Comparison of ENCODE assay signal across 15 cellular contexts in the genomic region with DNA sequence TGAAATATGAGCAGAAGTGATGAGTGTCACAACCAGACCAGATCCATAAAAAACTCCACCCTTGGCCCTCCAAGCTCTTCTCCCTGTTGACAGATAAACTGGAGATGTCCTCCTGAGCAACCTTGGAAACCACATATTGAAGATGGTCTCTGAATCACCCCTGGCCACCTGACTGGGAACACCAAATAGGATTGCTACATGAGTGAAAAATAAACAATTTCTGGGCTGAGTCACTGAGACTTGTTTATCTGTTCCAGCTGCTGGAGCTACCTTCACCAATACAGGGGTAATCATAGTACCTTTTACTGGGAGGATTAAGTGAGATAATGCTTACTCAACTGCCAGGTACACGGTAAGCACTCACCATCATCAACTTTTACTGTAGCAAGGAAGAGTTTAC. TPM values are rescaled to one million over a fixed set of nuclear protein-coding genes. Genes with fewer than 3 reads are reported as not detected.
A peak's percentile ranks its signal among the peaks of the same experiment; 100 is the strongest.
DNase-seq lines count a peak whose midpoint lies in the region; ATAC-seq and TF ChIP-seq lines count a peak whose summit lies in the region.
"Had no signal": no experiment of that assay in that cellular context is flagged by ENCODE, and none has a peak within 500 bp of the region (broad histone marks: within the 10 kb centered on the region; RNA-seq: fewer than 3 reads in every experiment).

No MANE protein-coding gene starts in this region.

- H3K27me3 Mint-ChIP-seq in activated CD4-positive, alpha-beta T cell treated with anti-CD3 and anti-CD28 coated beads for 36 hours = peaks cover 3% of the 10 kb centered on the region

- H3K4me2 ChIP-seq in trophoblast cell (ENCODE audit: low read length) = no peak overlapping the region

- no peaks in the 10 kb centered on the region for H3K79me2 ChIP-seq in trophoblast cell (ENCODE audit: control insufficient read depth, insufficient read depth, low read length, poor library complexity)

- H3K27ac Mint-ChIP-seq in activated CD4-positive, alpha-beta T cell treated with anti-CD3 and anti-CD28 coated beads for 36 hours = no peak overlapping the region
- H3K27ac Mint-ChIP-seq: activated CD4-positive, alpha-beta T cell treated with anti-CD3 and anti-CD28 coated beads, Interleukin-2, amount 10 ng/mL, durations not matched to agents 7 days and 5 days; activated naive CD4-positive, alpha-beta T cell treated with anti-CD3 and anti-CD28 coated beads, Interleukin-2, amount 50 U/mL, for 72 hours; CD4-positive, CD25-positive, alpha-beta regulatory T cell had no signal

- no peak overlapping the region for H3K4me3 ChIP-seq in AG10803 (ENCODE audit: low read length)
- no peak overlapping the region for H3K4me3 ChIP-seq in esophagus muscularis mucosa
- H3K4me3 ChIP-seq in trophoblast cell (ENCODE audit: low read depth, low read length) = no peak overlapping the region

- peak overlapping the region; percentile 44 for H3K14ac ChIP-seq in trophoblast cell (ENCODE audit: low read length)

- intact Hi-C loops in esophagus muscularis mucosa (cut with DNase I) = loop anchor here (5.0 kb wide), 1 partner anchor 90 kb away; a partner anchor contains a TSS
- intact Hi-C loops in activated CD4-positive, alpha-beta T cell treated with anti-CD3 and anti-CD28 coated beads for 36 hours (cut with DNase I, micrococcal nuclease) = no loop called here

- H2BK5ac ChIP-seq in trophoblast cell (ENCODE audit: low read depth, low read length, poor library complexity) = peak overlapping the region; percentile 73

- no peak overlapping the region for H3K4me3 Mint-ChIP-seq in activated CD4-positive, alpha-beta T cell treated with anti-CD3 and anti-CD28 coated beads for 36 hours
- H3K4me3 Mint-ChIP-seq: activated CD4-positive, alpha-beta T cell treated with anti-CD3 and anti-CD28 coated beads, Interleukin-2, amount 10 ng/mL, durations not matched to agents 7 days and 5 days; CD4-positive, CD25-positive, alpha-beta regulatory T cell; nephron had no signal

- CTCF ChIA-PET in activated CD4-positive, alpha-beta T cell treated with anti-CD3 and anti-CD28 coated beads for 36 hours (lab: Charles Lee) = no interaction called here

- H3K18ac ChIP-seq in trophoblast cell (ENCODE audit: low read length) = no peak overlapping the region

- no peak overlapping the region for H3K9ac ChIP-seq in trophoblast cell (ENCODE audit: low read length)

- no peak overlapping the region for H2AFZ ChIP-seq in trophoblast cell (ENCODE audit: insufficient read depth, low read length, poor library complexity)

- H4K8ac ChIP-seq in trophoblast cell (ENCODE audit: low read depth, low read length) = peak overlapping the region; percentile 28

- no peak for TF ChIP-seq CTCF in AG10803 (conservative IDR thresholded peaks at IDR 0.05; ENCODE audit: low read length)
- TF ChIP-seq CTCF in esophagus muscularis mucosa (IDR thresholded peaks at IDR 0.05) = no peak

- H3K23ac ChIP-seq in trophoblast cell (ENCODE audit: low read length) = no peak overlapping the region

- H3K27me3 ChIP-seq in esophagus muscularis mucosa = no peaks in the 10 kb centered on the region
- H3K27me3 ChIP-seq in trophoblast cell (ENCODE audit: insufficient read depth, low read length) = no peaks in the 10 kb centered on the region

- no peak for TF ChIP-seq POLR2A in esophagus muscularis mucosa (IDR thresholded peaks at IDR 0.05; ENCODE audit: low read depth)

- no peaks in the 10 kb centered on the region for H3K9me3 Mint-ChIP-seq in activated CD4-positive, alpha-beta T cell treated with anti-CD3 and anti-CD28 coated beads for 36 hours (ENCODE audit: low read depth)
- H3K9me3 Mint-ChIP-seq: activated CD4-positive, alpha-beta T cell treated with anti-CD3 and anti-CD28 coated beads, Interleukin-2, amount 10 ng/mL, durations not matched to agents 7 days and 5 days; activated naive CD4-positive, alpha-beta T cell treated with anti-CD3 and anti-CD28 coated beads, Interleukin-2, amount 50 U/mL, for 72 hours; CD4-positive, CD25-positive, alpha-beta regulatory T cell; nephron had no signal

- peaks cover 0 to 66% (median 57%) of the 10 kb centered on the region in 4 donors for H3K4me1 ChIP-seq in esophagus muscularis mucosa
- H3K4me1 ChIP-seq in trophoblast cell (ENCODE audit: control insufficient read depth in 1 of 2, insufficient read depth in 2 of 2, low read length in 2 of 2) = peaks cover 10% of the 10 kb centered on the region in 2 experiments

- H4K91ac ChIP-seq in trophoblast cell (ENCODE audit: low read depth, low read length) = peak overlapping the region; percentile 55

- peak overlapping the region; percentile 60 for H2BK120ac ChIP-seq in trophoblast cell (ENCODE audit: insufficient read depth, low read length, poor library complexity)

- H3K4me1 Mint-ChIP-seq in activated CD4-positive, alpha-beta T cell treated with anti-CD3 and anti-CD28 coated beads for 36 hours = no peaks in the 10 kb centered on the region
- H3K4me1 Mint-ChIP-seq: activated CD4-positive, alpha-beta T cell treated with anti-CD3 and anti-CD28 coated beads, Interleukin-2, amount 10 ng/mL, durations not matched to agents 7 days and 5 days; CD4-positive, CD25-positive, alpha-beta regulatory T cell had no signal

- ATAC-seq in activated CD4-positive, alpha-beta T cell treated with anti-CD3 and anti-CD28 coated beads for 36 hours = no peak
- ATAC-seq: activated naive CD4-positive, alpha-beta T cell treated with anti-CD3 and anti-CD28 coated beads, Interleukin-2, amount 50 U/mL, for 72 hours had no signal

- H2BK12ac ChIP-seq in trophoblast cell (ENCODE audit: low read length) = peak overlapping the region; percentile 97

- POLR2A ChIA-PET in activated CD4-positive, alpha-beta T cell treated with anti-CD3 and anti-CD28 coated beads for 36 hours (lab: Charles Lee) = no interaction called here

- peaks cover 0 to 19% (median 0%) of the 10 kb centered on the region in 4 donors for H3K36me3 ChIP-seq in esophagus muscularis mucosa
- H3K36me3 ChIP-seq in trophoblast cell (ENCODE audit: control insufficient read depth in 1 of 2, insufficient read depth in 2 of 2, low read length in 2 of 2) = no peaks in the 10 kb centered on the region

- peak overlapping the region; percentile 78 to 93 (median 85) for H3K27ac ChIP-seq in esophagus muscularis mucosa (replicated peaks in 1 of 4)
- H3K27ac ChIP-seq in trophoblast cell (ENCODE audit: low read depth, low read length) = peak overlapping the region; percentile 94

- H3K36me3 Mint-ChIP-seq in activated CD4-positive, alpha-beta T cell treated with anti-CD3 and anti-CD28 coated beads for 36 hours (ENCODE audit: low read depth) = no peaks in the 10 kb centered on the region
- H3K36me3 Mint-ChIP-seq: activated naive CD4-positive, alpha-beta T cell treated with anti-CD3 and anti-CD28 coated beads, Interleukin-2, amount 50 U/mL, for 72 hours; CD4-positive, CD25-positive, alpha-beta regulatory T cell had no signal

- 75% methylated on average over 1 of the region's 1 CpG for WGBS in esophagus muscularis mucosa
- WGBS in trophoblast cell (ENCODE audit: extremely low coverage, insufficient coverage, insufficient read length) = no CpG with 5 or more reads among the region's 1 CpG

- no peak overlapping the region for H4K12ac ChIP-seq in trophoblast cell (ENCODE audit: low read depth, low read length)

- peaks cover 15% of the 10 kb centered on the region for H3K79me1 ChIP-seq in trophoblast cell (ENCODE audit: low read length)

- peak overlapping the region; percentile 69 for H3K4ac ChIP-seq in trophoblast cell (ENCODE audit: low read depth, low read length)

- no peak for TF ChIP-seq EP300 in esophagus muscularis mucosa (IDR thresholded peaks at IDR 0.05)

- DNase-seq in AG10803 (ENCODE audit: low read depth) (peak; percentile 72), NCI-H460 (ENCODE audit: extremely low read depth, low read depth) (peak; percentile 20), esophagus muscularis mucosa (ENCODE audit: extremely low spot score) (no peak), trophoblast cell (peak; percentile 57 to 58), medulla oblongata (ENCODE audit: extremely low spot score) (no peak), globus pallidus (ENCODE audit: low spot score) (no peak)
- no peak for DNase-seq in effector CD4-positive, alpha-beta T cell
- DNase-seq in activated CD4-positive, alpha-beta T cell treated with anti-CD3 and anti-CD28 coated beads for 36 hours = no peak
- DNase-seq: activated CD4-positive, alpha-beta T cell treated with anti-CD3 and anti-CD28 coated beads, Interleukin-2, amount 10 ng/mL, durations not matched to agents 7 days and 5 days; CD4-positive, CD25-positive, alpha-beta regulatory T cell; glutamatergic neuron; NCI-H1105 had no signal

- H2AK5ac ChIP-seq in trophoblast cell (ENCODE audit: low read length) = peak overlapping the region; percentile 79

- H3K9me3 ChIP-seq in esophagus muscularis mucosa = no peaks in the 10 kb centered on the region
- H3K9me3 ChIP-seq in trophoblast cell (ENCODE audit: insufficient read depth, low read depth, low read length) = no peaks in the 10 kb centered on the region

RNA-seq across cellular contexts. Expression of a gene that starts 53.3 kb away (rescaled TPM):
- total RNA-seq in NCI-H460 (2014; rRNA removed; shearing (Covaris generic)) = not detected in 2 replicates
- not detected in 2 replicates for polyA plus RNA-seq in NCI-H460 (2014; cell fraction: nucleus; rRNA removed)
- 1 to 10 TPM in 1 of 4 donors, under 1 TPM in 2, not detected in 1; under 0.01 to 1.0 (median 0.65) TPM for total RNA-seq in esophagus muscularis mucosa
- 0.01 TPM in 1 of 2 replicates, not detected in the other for polyA plus RNA-seq in trophoblast cell (2013)
- not detected for total RNA-seq in activated CD4-positive, alpha-beta T cell treated with anti-CD3 and anti-CD28 coated beads for 36 hours
- total RNA-seq: activated CD4-positive, alpha-beta T cell treated with anti-CD3 and anti-CD28 coated beads, Interleukin-2, amount 10 ng/mL, durations not matched to agents 7 days and 5 days; activated naive CD4-positive, alpha-beta T cell treated with anti-CD3 and anti-CD28 coated beads, Interleukin-2, amount 50 U/mL, for 72 hours; CD4-positive, CD25-positive, alpha-beta regulatory T cell; Right ventricle myocardium inferior had no signal
- polyA plus RNA-seq: CD4-positive, CD25-positive, alpha-beta regulatory T cell had no signal

Comparison
In these comparisons a context has a peak if more than half of its experiments do, and no peak if none do; other contexts are left out.
1. DNase-seq: peak in AG10803 (single experiment), NCI-H460 (single experiment) and trophoblast cell (2 of 2); none in esophagus muscularis mucosa (single experiment), medulla oblongata (single experiment), effector CD4-positive, alpha-beta T cell (single experiment), globus pallidus (single experiment) and activated CD4-positive, alpha-beta T cell treated with anti-CD3 and anti-CD28 coated beads for 36 hours (single experiment).